ENCODE assay signal across 13 cellular contexts in the genomic region with DNA sequence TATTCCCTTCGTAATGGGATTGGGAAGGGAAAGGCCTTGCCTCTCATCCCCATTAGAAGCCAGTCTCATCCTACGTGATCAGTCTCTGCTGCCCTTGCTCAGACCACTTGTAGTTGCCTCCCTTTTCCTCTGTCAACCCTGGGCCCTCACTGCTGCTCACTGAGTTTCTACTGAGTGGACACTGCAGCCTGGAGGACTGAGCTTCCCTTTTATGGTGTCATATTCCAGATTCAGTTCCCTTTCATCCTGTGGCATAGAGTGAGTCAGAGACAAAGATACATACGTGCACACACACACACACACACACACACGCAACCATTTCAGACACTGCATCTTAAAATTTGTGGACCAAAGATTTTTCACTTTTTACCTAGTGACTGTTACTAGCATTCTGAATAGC. TPM values are rescaled to one million over a fixed set of nuclear protein-coding genes. Genes with fewer than 3 reads are reported as not detected.
DNase-seq lines count a peak whose midpoint lies in the region; ATAC-seq, FAIRE-seq and TF ChIP-seq lines count a peak whose summit lies in the region.
"Had no signal": no experiment of that assay in that cellular context is flagged by ENCODE, and none has a peak within 500 bp of the region (broad histone marks: within the 10 kb centered on the region; RNA-seq: fewer than 3 reads in every experiment).

No MANE protein-coding gene starts in this region.

- in situ Hi-C loops in mammary epithelial cell (cut with MboI; ENCODE audit: low sequenced_read_pairs in 2 of 2) = no loop called here
- in situ Hi-C loops in HepG2 (cut with HindIII; ENCODE audit: extremely low pct_ligation_motif_present, low pct_unique_long_range_greater_than_20kb) = loop anchor here (25.0 kb wide), 1 partner anchor 484 kb away; no protein-coding TSS in a partner anchor

- DNase-seq in Ammon's horn (ENCODE audit: low spot score) (peak; percentile 35), HT1080 (ENCODE audit: low read depth) (peak; percentile 83), mammary epithelial cell (peak; percentile 46), HepG2 (ENCODE audit: low spot score) (no peak), epidermal melanocyte (ENCODE audit: insufficient read length, low spot score) (no peak), esophagus muscularis mucosa (ENCODE audit: extremely low spot score) (no peak), SHP77 treated with DMSO at 0.1 percent for 48 hours (lab: John Stamatoyannopoulos, UW) (no peak)
- DNase-seq: activated CD4-positive, alpha-beta memory T cell treated with anti-CD3 and anti-CD28 coated beads for 36 hours; NCI-H1092; NCI-H526 treated with DMSO at 0.1 percent for 48 hours; SW 1271 had no signal

- WGBS in mammary epithelial cell (ENCODE audit: low coverage, missing lambda C conversion rate) = 94% methylated on average over 4 of the region's 4 CpGs
- WGBS in HepG2 (ENCODE audit: low lambda C conversion rate) = 92% methylated on average over 4 of the region's 4 CpGs
- 81% methylated on average over 4 of the region's 4 CpGs for WGBS in esophagus muscularis mucosa

- POLR2A ChIA-PET in HepG2 (lab: Yijun Ruan, JAX) = no interaction called here

- no peak overlapping the region for H3K27ac ChIP-seq in mammary epithelial cell (ENCODE audit: insufficient read depth, low read depth, low read length)
- no peak overlapping the region for H3K27ac ChIP-seq in HepG2 (ENCODE audit: extremely low read length, insufficient read depth, low read length)
- no peak overlapping the region for H3K27ac ChIP-seq in esophagus muscularis mucosa (replicated peaks in 1 of 4)
- H3K27ac ChIP-seq: foreskin keratinocyte had no signal

- dilution Hi-C loops in mammary epithelial cell (cut with HindIII; ENCODE audit: low sequenced_read_pairs) = no loop called here

- H3K4me1 ChIP-seq in mammary epithelial cell (ENCODE audit: insufficient read depth, low read length) (peaks cover 23% of the 10 kb centered on the region), HepG2 (ENCODE audit: insufficient read depth, low read length) (peaks cover 15% of the 10 kb centered on the region), esophagus muscularis mucosa (no peaks in the 10 kb centered on the region)

- no peak for FAIRE-seq in HepG2 (lab: Jason Lieb, UNC)

- CTCF ChIA-PET in mammary epithelial cell (lab: Charles Lee; ENCODE audit: low non-redundant PET) (no interaction called here), HepG2 (lab: Yijun Ruan, JAX; ENCODE audit: low intra/inter-chr PET ratio, low total read pairs) (no interaction called here)

- TF ChIP-seq EP300 in HepG2 (IDR thresholded peaks at IDR 0.05; ENCODE audit: low read depth in 2 of 2, low read length in 2 of 2) (no peak), HepG2 (CRISPR knock-in tag; IDR thresholded peaks at IDR 0.05; ENCODE audit: borderline replicate concordance) (no peak), esophagus muscularis mucosa (IDR thresholded peaks at IDR 0.05) (no peak)

- H3K4me3 ChIP-seq in mammary epithelial cell (replicated peaks in 1 of 3; ENCODE audit: insufficient read depth in 1 of 3, low read depth in 2 of 3, low read length in 3 of 3) (no peak overlapping the region), HepG2 (replicated peaks in 1 of 3; ENCODE audit: insufficient read depth in 1 of 3, low read depth in 2 of 3, low read length in 3 of 3) (no peak overlapping the region), esophagus muscularis mucosa (no peak overlapping the region)

- H3K4me2 ChIP-seq in mammary epithelial cell (ENCODE audit: insufficient read depth, low read depth, low read length) (no peak overlapping the region), HepG2 (ENCODE audit: low read depth, low read length) (no peak overlapping the region)

- H2AFZ ChIP-seq in mammary epithelial cell (ENCODE audit: low read depth, low read length) (no peak overlapping the region), HepG2 (ENCODE audit: low read length) (no peak overlapping the region)

- H3K9me3 ChIP-seq in mammary epithelial cell (replicated peaks; ENCODE audit: insufficient read depth, low read length) = no peaks in the 10 kb centered on the region
- no peaks in the 10 kb centered on the region for H3K9me3 ChIP-seq in HepG2 (ENCODE audit: low read length)
- H3K9me3 ChIP-seq in esophagus muscularis mucosa = no peaks in the 10 kb centered on the region

- H3K9ac ChIP-seq in mammary epithelial cell (ENCODE audit: insufficient read depth, low read length) (no peak overlapping the region), HepG2 (ENCODE audit: insufficient read depth, low read depth, low read length) (no peak overlapping the region)

- TF ChIP-seq CTCF in mammary epithelial cell (conservative IDR thresholded peaks at IDR 0.05 in 1 of 2, IDR thresholded peaks at IDR 0.05 in 1 of 2; ENCODE audit: extremely low read depth in 1 of 2, insufficient read depth in 1 of 2, low read depth in 1 of 2, low read length in 2 of 2) (no peak), HepG2 (CRISPR knock-in tag; IDR thresholded peaks at IDR 0.05) (no peak), esophagus muscularis mucosa (IDR thresholded peaks at IDR 0.05) (no peak)

- TF ChIP-seq POLR2A in HepG2 (IDR thresholded peaks at IDR 0.05; ENCODE audit: insufficient read depth in 1 of 2, low read depth in 2 of 2, low read length in 2 of 2) (no peak), esophagus muscularis mucosa (IDR thresholded peaks at IDR 0.05; ENCODE audit: low read depth) (no peak)

- H3K27me3 ChIP-seq in mammary epithelial cell (ENCODE audit: insufficient read depth, low read length) (no peaks in the 10 kb centered on the region), HepG2 (ENCODE audit: control insufficient read depth in 1 of 2, insufficient read depth in 2 of 2, low read length in 2 of 2) (no peaks in the 10 kb centered on the region), esophagus muscularis mucosa (no peaks in the 10 kb centered on the region)
- H3K27me3 ChIP-seq: foreskin keratinocyte had no signal

- no TSS peak for BruUV-seq in mammary epithelial cell (replicated peaks; lab: Mats Ljungman, UMichigan)
- no TSS peak for BruUV-seq in HepG2 (replicated peaks; lab: Mats Ljungman, UMichigan)

- no peak for TF ChIP-seq RAD21 in HepG2 (CRISPR knock-in tag; IDR thresholded peaks at IDR 0.05)

- ATAC-seq in HepG2 = peak; percentile 39; the same call in 2 of the 3 replicates
- ATAC-seq in HG02798 (IDR thresholded peaks at IDR 0.05; ENCODE audit: poor library complexity, unreplicated experiment) = no peak
- ATAC-seq: foreskin keratinocyte had no signal

- H3K36me3 ChIP-seq in mammary epithelial cell (ENCODE audit: insufficient read depth, low read length) (peaks cover 19% of the 10 kb centered on the region), HepG2 (replicated peaks in 1 of 2; ENCODE audit: control insufficient read depth in 1 of 2, insufficient read depth in 2 of 2, low read length in 2 of 2) (peaks cover 22 to 70% of the 10 kb centered on the region in 2 experiments), esophagus muscularis mucosa (peaks cover 22 to 72% (median 55%) of the 10 kb centered on the region in 4 donors)

- intact Hi-C loops in mammary epithelial cell (cut with micrococcal nuclease) (no loop called here), HepG2 (cut with micrococcal nuclease; ENCODE audit: unreplicated experiment) (no loop called here), esophagus muscularis mucosa (cut with DNase I) (no loop called here)

- H3K79me2 ChIP-seq in mammary epithelial cell (ENCODE audit: insufficient read depth, low read length) (peaks cover 7% of the 10 kb centered on the region), HepG2 (ENCODE audit: insufficient read depth, low read length) (no peaks in the 10 kb centered on the region)

- H4K20me1 ChIP-seq in mammary epithelial cell (ENCODE audit: insufficient read depth, low read length) = no peaks in the 10 kb centered on the region
- no peaks in the 10 kb centered on the region for H4K20me1 ChIP-seq in HepG2 (ENCODE audit: insufficient read depth, low read length)

TF ChIP-seq in HepG2, 621 proteins besides CTCF, POLR2A, EP300 and RAD21 (continues in another document):
- TF ChIP-seq NCOA1 (CRISPR knock-in tag; IDR thresholded peaks at IDR 0.05) (no peak), ZNF652 (CRISPR knock-in tag; IDR thresholded peaks at IDR 0.05; ENCODE audit: borderline replicate concordance, low read depth) (no peak), TEAD2 (CRISPR knock-in tag; IDR thresholded peaks at IDR 0.05) (no peak)

RNA-seq across cellular contexts. Expression of a gene that starts 56.6 kb away (rescaled TPM):
- total RNA-seq in HT1080 (2014; rRNA removed; shearing (Covaris generic)) = 30.5 and 42.1 TPM in 2 replicates
- 28.6 and 31.2 TPM in 2 replicates for polyA plus RNA-seq in HT1080 (2015; cell fraction: cytosol; rRNA removed)
- polyA plus RNA-seq in HT1080 (2015; cell fraction: nucleus; rRNA removed) = 49.5 and 55.7 TPM in 2 replicates
- total RNA-seq in mammary epithelial cell (10 to 100 TPM; 35.7 to 39.0 TPM), HepG2 (2016; rRNA removed; fragmentation: Illumina TruSeq; extraction: Trizol) (47.5 and 47.8 TPM in 2 replicates), esophagus muscularis mucosa (10 to 100 TPM; 17.7 to 28.2 (median 21.3) TPM)
- polyA plus RNA-seq in mammary epithelial cell (17.0 TPM), HepG2 (2011; rRNA removed) (32.8 and 37.8 TPM in 2 replicates)
- 20.1 TPM for polyA minus RNA-seq in mammary epithelial cell
- total RNA-seq in HepG2 (2016; cell fraction: cytosol; rRNA removed; fragmentation: Illumina TruSeq; extraction: Trizol; ENCODE audit: low read depth) = 17.3 and 20.1 TPM in 2 replicates
- total RNA-seq in HepG2 (2016; cell fraction: insoluble cytoplasmic fraction; rRNA removed; fragmentation: Illumina TruSeq; extraction: Trizol) = 44.5 and 51.8 TPM in 2 replicates
- total RNA-seq in HepG2 (2016; cell fraction: membrane; rRNA removed; fragmentation: Illumina TruSeq; extraction: Trizol) = 19.7 and 24.1 TPM in 2 replicates
- total RNA-seq in HepG2 (2016; cell fraction: nucleus; rRNA removed; fragmentation: Illumina TruSeq; extraction: Trizol) = 55.8 and 65.6 TPM in 2 replicates
- 20.8 and 21.9 TPM in 2 replicates for polyA plus RNA-seq in HepG2 (2011; cell fraction: cytosol; rRNA removed)
- polyA plus RNA-seq in HepG2 (2011; cell fraction: nucleus; rRNA removed) = 65.3 and 69.9 TPM in 2 replicates
- polyA plus RNA-seq in HepG2 (2012) = 20.1 and 22.7 TPM in 2 replicates
- polyA plus RNA-seq in HepG2 (2016; cell fraction: cytosol; fragmentation: Illumina TruSeq; extraction: Trizol; ENCODE audit: low read depth) = 15.4 and 15.5 TPM in 2 replicates
- polyA plus RNA-seq in HepG2 (2016; cell fraction: insoluble cytoplasmic fraction; fragmentation: Illumina TruSeq; extraction: Trizol; ENCODE audit: low read depth) = 33.1 and 38.8 TPM in 2 replicates
- 11.9 and 12.6 TPM in 2 replicates for polyA plus RNA-seq in HepG2 (2016; cell fraction: membrane; fragmentation: Illumina TruSeq; extraction: Trizol; ENCODE audit: low read depth)
- 54.6 and 64.4 TPM in 2 replicates for polyA plus RNA-seq in HepG2 (2016; cell fraction: nucleus; fragmentation: Illumina TruSeq; extraction: Trizol; ENCODE audit: insufficient read depth, low read depth)
- 9.0 and 51.6 TPM in 2 replicates for polyA minus RNA-seq in HepG2 (2011; rRNA and poly(A)+ RNA removed; ENCODE audit: low replicate concordance)
- polyA minus RNA-seq in HepG2 (2011; cell fraction: cytosol; rRNA and poly(A)+ RNA removed) = 18.4 and 20.6 TPM in 2 replicates
- polyA minus RNA-seq in HepG2 (2011; cell fraction: nucleus; rRNA and poly(A)+ RNA removed) = 168 and 170 TPM in 2 replicates

Comparison
In these comparisons a context has a peak if more than half of its experiments do, and no peak if none do; other contexts are left out.
1. DNase-seq: peak in Ammon's horn (single experiment), HT1080 (single experiment) and mammary epithelial cell (single experiment); none in HepG2 (single experiment), epidermal melanocyte (single experiment), esophagus muscularis mucosa (single experiment) and SHP77 treated with DMSO at 0.1 percent for 48 hours (single experiment).